ENCODE assay signal across 8 cellular contexts in genomic region chr2:156430978-156431358, GRCh38. TPM values are rescaled to one million over a fixed set of nuclear protein-coding genes. Genes with fewer than 3 reads are reported as not detected.
DNase-seq lines count a peak whose midpoint lies in the region; ATAC-seq and TF ChIP-seq lines count a peak whose summit lies in the region.

No MANE protein-coding gene starts in this region.

- no peak for TF ChIP-seq RAD21 in SK-N-SH (IDR thresholded peaks at IDR 0.05; ENCODE audit: low read length)

- peaks cover 1 to 7% of the 10 kb centered on the region in 2 donors for H3K27me3 Mint-ChIP-seq in CD8-positive, alpha-beta memory T cell
- peaks cover 3% of the 10 kb centered on the region for H3K27me3 Mint-ChIP-seq in endothelial cell (ENCODE audit: unreplicated experiment)

- H3K79me2 ChIP-seq in SK-N-SH (ENCODE audit: insufficient read depth), result no peaks in the 10 kb centered on the region

- POLR2A ChIA-PET in CD8-positive, alpha-beta memory T cell (lab: Charles Lee), result no interaction called here
- POLR2A ChIA-PET in SK-N-SH (lab: Yijun Ruan, JAX), result no interaction called here

- no peak for TF ChIP-seq EP300 in SK-N-SH (IDR thresholded peaks at IDR 0.05; ENCODE audit: borderline replicate concordance in 1 of 2, low read depth in 1 of 2, low read length in 1 of 2)

- no peaks in the 10 kb centered on the region for H3K36me3 ChIP-seq in CD8-positive, alpha-beta memory T cell (ENCODE audit: insufficient read depth, low read length)
- H3K36me3 ChIP-seq in SK-N-SH (replicated peaks in 1 of 2; ENCODE audit: control insufficient read depth in 1 of 2, insufficient read depth in 2 of 2, low read length in 1 of 2), result no peaks in the 10 kb centered on the region

- H3K4me3 Mint-ChIP-seq in CD8-positive, alpha-beta memory T cell, result no peak overlapping the region
- no peak overlapping the region for H3K4me3 Mint-ChIP-seq in endothelial cell (ENCODE audit: unreplicated experiment)

- peaks cover 0 to 9% (median 2%) of the 10 kb centered on the region in 3 donors for H3K4me1 Mint-ChIP-seq in CD8-positive, alpha-beta memory T cell
- H3K4me1 Mint-ChIP-seq in endothelial cell (ENCODE audit: unreplicated experiment), result peaks cover 3% of the 10 kb centered on the region

- TF ChIP-seq CTCF in SK-N-SH (IDR thresholded peaks at IDR 0.05), result no peak
- TF ChIP-seq CTCF in endothelial cell (IDR thresholded peaks at IDR 0.05; ENCODE audit: unreplicated experiment), result no peak

- H3K4me1 ChIP-seq in CD8-positive, alpha-beta memory T cell (ENCODE audit: insufficient read depth, low read length), result no peaks in the 10 kb centered on the region
- peaks cover 8 to 19% of the 10 kb centered on the region in 2 experiments for H3K4me1 ChIP-seq in SK-N-SH (ENCODE audit: control insufficient read depth in 1 of 2, insufficient read depth in 2 of 2, low read depth in 1 of 2, low read length in 1 of 2)

- H3F3A ChIP-seq in SK-N-SH (replicated peaks; ENCODE audit: insufficient read depth), result no peaks in the 10 kb centered on the region

- H3K9me3 ChIP-seq in CD8-positive, alpha-beta memory T cell (ENCODE audit: low read length), result no peaks in the 10 kb centered on the region
- H3K9me3 ChIP-seq in SK-N-SH, result no peaks in the 10 kb centered on the region

- H3K9ac ChIP-seq in SK-N-SH, result no peak overlapping the region

- DNase-seq in CD8-positive, alpha-beta memory T cell, result no peak
- no peak for DNase-seq in SK-N-SH
- DNase-seq in iPS-NIHi7 (ENCODE audit: extremely low spot score), result peak; percentile 21
- DNase-seq in endothelial cell (ENCODE audit: low spot score), result no peak
- DNase-seq in KG1 (lab: John Stamatoyannopoulos, UW), result no peak
- DNase-seq in NCI-H446 treated with DMSO at 0.1 percent for 48 hours (lab: John Stamatoyannopoulos, UW), result no peak

- no peaks in the 10 kb centered on the region for H3K36me3 Mint-ChIP-seq in CD8-positive, alpha-beta memory T cell
- H3K36me3 Mint-ChIP-seq in endothelial cell (ENCODE audit: low read depth, unreplicated experiment), result no peaks in the 10 kb centered on the region

- peak overlapping the region; percentile 20 for H3K27ac ChIP-seq in CD8-positive, alpha-beta memory T cell (ENCODE audit: low read depth, low read length)
- peak overlapping the region in 1 of 2 experiments; percentile 34; a peak in 1 of 4 replicates for H3K27ac ChIP-seq in SK-N-SH (ENCODE audit: low read depth in 2 of 2, low read length in 1 of 2)

- H3K9me2 ChIP-seq in SK-N-SH, result no peaks in the 10 kb centered on the region

- no peaks in the 10 kb centered on the region for H3K9me3 Mint-ChIP-seq in CD8-positive, alpha-beta memory T cell
- no peaks in the 10 kb centered on the region for H3K9me3 Mint-ChIP-seq in endothelial cell (ENCODE audit: unreplicated experiment)

- H2AFZ ChIP-seq in SK-N-SH (ENCODE audit: low read depth), result 0 out of 2 replicates have a peak overlapping the region, but pooled peaks have one; percentile 42

- no peaks in the 10 kb centered on the region for H4K20me1 ChIP-seq in SK-N-SH (ENCODE audit: insufficient read depth)

- H3K4me3 ChIP-seq in CD8-positive, alpha-beta memory T cell (ENCODE audit: low read length), result no peak overlapping the region
- no peak overlapping the region for H3K4me3 ChIP-seq in SK-N-SH (ENCODE audit: low read depth in 2 of 2, low read length in 1 of 2)

- peak overlapping the region in 2 of 8 donors; percentile 6 to 38 for H3K27ac Mint-ChIP-seq in CD8-positive, alpha-beta memory T cell
- H3K27ac Mint-ChIP-seq in endothelial cell (ENCODE audit: unreplicated experiment), result no peak overlapping the region

- CTCF ChIA-PET in CD8-positive, alpha-beta memory T cell (lab: Charles Lee), result no interaction called here
- CTCF ChIA-PET in SK-N-SH (lab: Yijun Ruan, JAX), result no interaction called here

- WGBS in SK-N-SH (ENCODE audit: low lambda C conversion rate), result 70% methylated on average over 1 of the region's 1 CpG

- no peaks in the 10 kb centered on the region for H3K27me3 ChIP-seq in CD8-positive, alpha-beta memory T cell (ENCODE audit: insufficient read depth, low read length, poor library complexity, severe bottlenecking)
- no peaks in the 10 kb centered on the region for H3K27me3 ChIP-seq in SK-N-SH (ENCODE audit: insufficient read depth)

- 0 out of 2 replicates have a peak overlapping the region, but pooled peaks have one; percentile 9 for H3K4me2 ChIP-seq in SK-N-SH

- peak; percentile 71 for ATAC-seq in GM19395 (IDR thresholded peaks at IDR 0.05; ENCODE audit: unreplicated experiment)
- ATAC-seq in HG03175 (IDR thresholded peaks at IDR 0.05; ENCODE audit: unreplicated experiment), result peak; percentile 69

TF ChIP-seq in SK-N-SH, 30 proteins besides CTCF, POLR2A, EP300 and RAD21:
- TF ChIP-seq RFX5 (IDR thresholded peaks at IDR 0.05; ENCODE audit: low read length) (no peak), JUND (IDR thresholded peaks at IDR 0.05) (peak; percentile 31; the same call in 1 of the 2 replicates), FOSL2 (IDR thresholded peaks at IDR 0.05; ENCODE audit: borderline replicate concordance, low read depth) (peak; percentile 38; the same call in 1 of the 2 replicates)

RNA-seq across cellular contexts. Expression of gene GPD2, which starts 5.2 kb away (rescaled TPM):
- 10 to 100 TPM; 38.9 to 44.3 TPM for total RNA-seq in CD8-positive, alpha-beta memory T cell
- 10.1 TPM for polyA plus RNA-seq in CD8-positive, alpha-beta memory T cell
- 4.8 and 5.3 TPM in 2 replicates for polyA plus RNA-seq in SK-N-SH (2012; rRNA removed)
- 5.4 and 6.0 TPM in 2 replicates for polyA plus RNA-seq in SK-N-SH (2012; cell fraction: cytosol; rRNA removed)
- 3.0 and 5.8 TPM in 2 replicates for polyA plus RNA-seq in SK-N-SH (2012; cell fraction: nucleus; rRNA removed)
- total RNA-seq in endothelial cell (ENCODE audit: unreplicated experiment), result 38.3 TPM
